Comparison of ENCODE assay signal across 21 cellular contexts in genomic region chr5:121144764-121145163, GRCh38.
DNase-seq lines count a peak whose midpoint lies in the region; ATAC-seq, FAIRE-seq and TF ChIP-seq lines count a peak whose summit lies in the region.
"Had no signal": no experiment of that assay in that cellular context is flagged by ENCODE, and none has a peak within 500 bp of the region (broad histone marks: within the 10 kb centered on the region; RNA-seq: fewer than 3 reads in every experiment).

No MANE protein-coding gene starts in this region.

- TF ChIP-seq RAD21 in A549 (conservative IDR thresholded peaks at IDR 0.05 in 1 of 2, IDR thresholded peaks at IDR 0.05 in 1 of 2): no peak

- TF ChIP-seq POLR2A in A549 (IDR thresholded peaks at IDR 0.05; ENCODE audit: low read length): no peak

- ATAC-seq in A549: no peak
- ATAC-seq in GM23338: no peak
- ATAC-seq in SK-N-SH treated with all-trans-retinoic acid at 6 μM for 48 hours: peak; percentile 73
- ATAC-seq in HG03280 (IDR thresholded peaks at IDR 0.05; ENCODE audit: unreplicated experiment): no peak
- ATAC-seq in activated T-cell treated with anti-CD3 and anti-CD28 coated beads, Interleukin-2, amount 50 U/mL, for 4 hours: no peak
- ATAC-seq: activated T-cell treated with anti-CD3 and anti-CD28 coated beads, Interleukin-2, amount 50 U/mL, for 72 hours; gastroesophageal sphincter had no signal

- H3K4me2 ChIP-seq in A549 (no peak overlapping the region), GM23338 (no peak overlapping the region)

- H3K9me3 ChIP-seq in A549: no peaks in the 10 kb centered on the region
- H3K9me3 ChIP-seq: adrenal gland, gastroesophageal sphincter, MG63 had no signal

- peak; percentile 36 for FAIRE-seq in A549 (lab: Jason Lieb, UNC)

- H3K4me1 ChIP-seq in A549 (peaks cover 4% of the 10 kb centered on the region; the same call in 1 of the 3 replicates), GM23338 (ENCODE audit: insufficient read depth) (no peaks in the 10 kb centered on the region)
- H3K4me1 ChIP-seq: gastroesophageal sphincter had no signal

- POLR2A ChIA-PET in A549 (lab: Yijun Ruan, JAX): no interaction called here

- H3K27ac ChIP-seq in A549 (no peak overlapping the region), GM23338 (ENCODE audit: low read depth) (no peak overlapping the region)
- H3K27ac ChIP-seq: adrenal gland, dorsolateral prefrontal cortex, gastroesophageal sphincter, skin epidermis, stomach had no signal

- H3K36me3 Mint-ChIP-seq in GM23338 (ENCODE audit: low read depth): peaks cover 11% of the 10 kb centered on the region
- no peaks in the 10 kb centered on the region for H3K36me3 Mint-ChIP-seq in activated T-cell treated with anti-CD3 and anti-CD28 coated beads, Interleukin-2, amount 50 U/mL, for 4 hours (ENCODE audit: insufficient read depth)
- no peaks in the 10 kb centered on the region for H3K36me3 Mint-ChIP-seq in activated naive CD8-positive, alpha-beta T cell treated with anti-CD3 and anti-CD28 coated beads for 36 hours
- H3K36me3 Mint-ChIP-seq: immature natural killer cell, mesothelial cell of epicardium had no signal

- no peaks in the 10 kb centered on the region for H3K27me3 ChIP-seq in GM23338 (ENCODE audit: insufficient read depth)
- H3K27me3 ChIP-seq: adrenal gland, dorsolateral prefrontal cortex, gastroesophageal sphincter, MG63, stomach had no signal

- H3K27me3 Mint-ChIP-seq in GM23338 (ENCODE audit: insufficient read depth, low read depth, poor library complexity): no peaks in the 10 kb centered on the region
- no peaks in the 10 kb centered on the region for H3K27me3 Mint-ChIP-seq in activated T-cell treated with anti-CD3 and anti-CD28 coated beads, Interleukin-2, amount 50 U/mL, for 4 hours (ENCODE audit: low read depth)
- H3K27me3 Mint-ChIP-seq in activated naive CD8-positive, alpha-beta T cell treated with anti-CD3 and anti-CD28 coated beads for 36 hours: no peaks in the 10 kb centered on the region
- H3K27me3 Mint-ChIP-seq: activated CD4-positive, alpha-beta T cell treated with anti-CD3 and anti-CD28 coated beads, Interleukin-2, amount 10 ng/mL, durations not matched to agents 24 days and 14 days had no signal

- peaks cover 15% of the 10 kb centered on the region; the same call in 2 of the 3 replicates for H3K9me3 Mint-ChIP-seq in GM23338
- H3K9me3 Mint-ChIP-seq in activated T-cell treated with anti-CD3 and anti-CD28 coated beads, Interleukin-2, amount 50 U/mL, for 4 hours: peaks cover 19% of the 10 kb centered on the region
- peaks cover 7% of the 10 kb centered on the region for H3K9me3 Mint-ChIP-seq in activated naive CD8-positive, alpha-beta T cell treated with anti-CD3 and anti-CD28 coated beads for 36 hours
- H3K9me3 Mint-ChIP-seq: activated CD4-positive, alpha-beta T cell treated with anti-CD3 and anti-CD28 coated beads, Interleukin-2, amount 10 ng/mL, durations not matched to agents 24 days and 14 days had no signal

- peak overlapping the region; percentile 39; the same call in 1 of the 2 replicates for H2AFZ ChIP-seq in GM23338

- no peaks in the 10 kb centered on the region for H3K4me1 Mint-ChIP-seq in GM23338
- H3K4me1 Mint-ChIP-seq in activated T-cell treated with anti-CD3 and anti-CD28 coated beads, Interleukin-2, amount 50 U/mL, for 4 hours (ENCODE audit: low read depth): no peaks in the 10 kb centered on the region
- no peaks in the 10 kb centered on the region for H3K4me1 Mint-ChIP-seq in activated naive CD8-positive, alpha-beta T cell treated with anti-CD3 and anti-CD28 coated beads for 36 hours
- H3K4me1 Mint-ChIP-seq: activated CD4-positive, alpha-beta T cell treated with anti-CD3 and anti-CD28 coated beads, Interleukin-2, amount 10 ng/mL, durations not matched to agents 24 days and 14 days; immature natural killer cell had no signal

- TF ChIP-seq EP300 in A549 (IDR thresholded peaks at IDR 0.05): no peak

- no peaks in the 10 kb centered on the region for H4K20me1 ChIP-seq in GM23338 (replicated peaks; ENCODE audit: insufficient read depth)

- no peak overlapping the region for H3K4me3 Mint-ChIP-seq in GM23338
- no peak overlapping the region for H3K4me3 Mint-ChIP-seq in activated T-cell treated with anti-CD3 and anti-CD28 coated beads, Interleukin-2, amount 50 U/mL, for 4 hours
- no peak overlapping the region for H3K4me3 Mint-ChIP-seq in activated naive CD8-positive, alpha-beta T cell treated with anti-CD3 and anti-CD28 coated beads for 36 hours
- H3K4me3 Mint-ChIP-seq: activated CD4-positive, alpha-beta T cell treated with anti-CD3 and anti-CD28 coated beads, Interleukin-2, amount 10 ng/mL, durations not matched to agents 24 days and 14 days; activated T-cell treated with anti-CD3 and anti-CD28 coated beads, Interleukin-2, amount 50 U/mL, for 72 hours; immature natural killer cell; mesothelial cell of epicardium; T-helper 2 cell treated with Interferon-gamma antibody and Interleukin-4, amounts not matched to agents 5 μg/mL and 100 μg/mL, for 36 hours had no signal

- H3K4me3 ChIP-seq in A549 (no peak overlapping the region), GM23338 (no peak overlapping the region)
- H3K4me3 ChIP-seq: adrenal gland, dorsolateral prefrontal cortex, gastroesophageal sphincter, MG63, skin epidermis, stomach had no signal

- CTCF ChIA-PET in A549 (lab: Yijun Ruan, JAX): no interaction called here

- no peaks in the 10 kb centered on the region for H3K9me2 ChIP-seq in GM23338 (ENCODE audit: insufficient read depth)

- H3F3A ChIP-seq in GM23338 (replicated peaks; ENCODE audit: low read depth): no peaks in the 10 kb centered on the region

- TF ChIP-seq CTCF in A549 (IDR thresholded peaks at IDR 0.05) (no peak), GM23338 (conservative IDR thresholded peaks at IDR 0.05; ENCODE audit: low read depth in 2 of 2) (peak in 1 of 2 experiments; percentile 10; a peak in 1 of 4 replicates)

- H3K79me2 ChIP-seq in GM23338 (replicated peaks; ENCODE audit: insufficient read depth): no peaks in the 10 kb centered on the region

- H3K36me3 ChIP-seq in GM23338 (ENCODE audit: insufficient read depth): no peaks in the 10 kb centered on the region
- H3K36me3 ChIP-seq: adrenal gland, gastroesophageal sphincter, MG63, stomach had no signal

- 82% methylated on average over 1 of the region's 1 CpG for WGBS in A549 (ENCODE audit: missing lambda C conversion rate)

- H3K27ac Mint-ChIP-seq in GM23338: peak overlapping the region; percentile 93
- H3K27ac Mint-ChIP-seq in activated naive CD8-positive, alpha-beta T cell treated with anti-CD3 and anti-CD28 coated beads for 36 hours: no peak overlapping the region
- H3K27ac Mint-ChIP-seq: activated CD4-positive, alpha-beta T cell treated with anti-CD3 and anti-CD28 coated beads, Interleukin-2, amount 10 ng/mL, durations not matched to agents 24 days and 14 days; activated T-cell treated with anti-CD3 and anti-CD28 coated beads, Interleukin-2, amount 50 U/mL, for 72 hours; immature natural killer cell; mesothelial cell of epicardium; T-helper 2 cell treated with Interferon-gamma antibody and Interleukin-4, amounts not matched to agents 5 μg/mL and 100 μg/mL, for 36 hours had no signal

- DNase-seq in A549 (ENCODE audit: low read depth in 1 of 2, low spot score in 1 of 2): no peak
- no peak for DNase-seq in GM23338 (ENCODE audit: low spot score)
- DNase-seq in fibroblast of gingiva (ENCODE audit: low read depth): peak; percentile 37
- DNase-seq in stimulated activated CD4-positive, alpha-beta T cell treated with anti-CD3 and anti-CD28 coated beads, Interleukin-15, amount 100 ng/mL, for 24 hours: no peak
- DNase-seq in activated T-cell treated with anti-CD3 and anti-CD28 coated beads, Interleukin-2, amount 50 U/mL, for 4 hours: no peak
- DNase-seq in activated naive CD8-positive, alpha-beta T cell treated with anti-CD3 and anti-CD28 coated beads for 36 hours: no peak
- DNase-seq: activated CD4-positive, alpha-beta T cell treated with anti-CD3 and anti-CD28 coated beads, Interleukin-2, amount 10 ng/mL, durations not matched to agents 24 days and 14 days; activated T-cell treated with anti-CD3 and anti-CD28 coated beads, Interleukin-2, amount 50 U/mL, for 72 hours; adrenal gland; dorsolateral prefrontal cortex; immature natural killer cell; MG63; NCI-H2029; NCI-H774; stomach had no signal

TF ChIP-seq in A549, 52 proteins besides CTCF, POLR2A, EP300 and RAD21 (continues in another document):
- no peak for TF ChIP-seq RFX5 (IDR thresholded peaks at IDR 0.05)

TF ChIP-seq in GM23338, 12 proteins besides CTCF, POLR2A, EP300 and RAD21 (continues in another document):
- TF ChIP-seq STAT1 (IDR thresholded peaks at IDR 0.05; ENCODE audit: unreplicated experiment): no peak

TF ChIP-seq in SK-N-SH treated with all-trans-retinoic acid at 6 μM for 48 hours, 23 proteins besides CTCF, POLR2A, EP300 and RAD21:
- TF ChIP-seq ZNF565 (CRISPR knock-in tag; conservative IDR thresholded peaks at IDR 0.05; ENCODE audit: low read depth) (no peak), ZFP3 (CRISPR knock-in tag; IDR thresholded peaks at IDR 0.05) (peak; percentile 64; the same call in 1 of the 2 replicates), ISL1 (CRISPR knock-in tag; IDR thresholded peaks at IDR 0.05) (peak; percentile 94)
